20 cellular contexts compared by ENCODE assay signal in the genomic region with DNA sequence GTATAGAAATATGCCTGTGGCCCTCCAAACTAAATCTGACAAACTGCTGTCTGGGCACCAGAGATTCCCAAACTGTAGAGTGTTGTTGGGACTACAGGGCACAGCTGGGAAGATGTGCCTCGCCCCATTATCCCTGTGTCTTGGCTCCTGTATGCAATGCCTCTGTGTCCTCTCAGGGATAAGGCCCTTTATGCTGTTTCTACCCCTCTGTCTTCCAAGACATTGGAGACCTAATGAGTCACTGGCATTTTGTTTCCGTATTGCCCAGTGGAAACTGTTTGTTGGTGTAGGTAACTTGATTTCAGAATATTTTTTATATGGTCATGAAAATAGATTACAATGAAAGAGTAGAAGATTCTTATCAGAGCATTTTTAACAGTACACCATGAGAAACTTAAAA.
DNase-seq lines count a peak whose midpoint lies in the region; ATAC-seq and TF ChIP-seq lines count a peak whose summit lies in the region.
"Had no signal": no experiment of that assay in that cellular context is flagged by ENCODE, and none has a peak within 500 bp of the region (broad histone marks: within the 10 kb centered on the region; RNA-seq: fewer than 3 reads in every experiment).

No MANE protein-coding gene starts in this region.

- intact Hi-C loops in MCF 10A (cut with micrococcal nuclease) (no loop called here), mammary epithelial cell (cut with micrococcal nuclease) (no loop called here), lower lobe of right lung (cut with DNase I) (no loop called here)

- BruUV-seq in MCF 10A (replicated peaks; lab: Mats Ljungman, UMichigan) (no TSS peak), mammary epithelial cell (replicated peaks; lab: Mats Ljungman, UMichigan) (no TSS peak)

- H3K36me3 ChIP-seq in mammary epithelial cell (ENCODE audit: insufficient read depth, low read length): no peaks in the 10 kb centered on the region
- no peaks in the 10 kb centered on the region for H3K36me3 ChIP-seq in lower lobe of right lung
- H3K36me3 ChIP-seq: HAP-1, MG63, SJSA1 had no signal

- H3K27ac ChIP-seq in mammary epithelial cell (ENCODE audit: insufficient read depth, low read depth, low read length): no peak overlapping the region
- no peak overlapping the region for H3K27ac ChIP-seq in lower lobe of right lung
- H3K27ac ChIP-seq: 22Rv1, SJSA1 had no signal

- H3K9me3 Mint-ChIP-seq in MCF 10A (ENCODE audit: unreplicated experiment): no peaks in the 10 kb centered on the region

- POLR2A ChIA-PET in MCF 10A (lab: Yijun Ruan, JAX): interaction anchor here (1.3 kb wide), 1 partner anchor 9 kb away, joined by 3 read pairs; no protein-coding TSS in a partner anchor

- H3K79me2 ChIP-seq in mammary epithelial cell (ENCODE audit: insufficient read depth, low read length): no peaks in the 10 kb centered on the region

- in situ Hi-C loops in mammary epithelial cell (cut with MboI; ENCODE audit: low sequenced_read_pairs in 2 of 2): no loop called here

- no peak overlapping the region for H3K27ac Mint-ChIP-seq in MCF 10A (ENCODE audit: low read depth, unreplicated experiment)
- H3K27ac Mint-ChIP-seq: CD4-positive, alpha-beta memory T cell had no signal

- H3K9me3 ChIP-seq in mammary epithelial cell (replicated peaks; ENCODE audit: insufficient read depth, low read length): no peaks in the 10 kb centered on the region
- H3K9me3 ChIP-seq in lower lobe of right lung: no peaks in the 10 kb centered on the region
- H3K9me3 ChIP-seq: HAP-1, MG63, SJSA1 had no signal

- H3K27me3 Mint-ChIP-seq in MCF 10A (ENCODE audit: insufficient read depth, unreplicated experiment): no peaks in the 10 kb centered on the region

- TF ChIP-seq CTCF in MCF 10A (IDR thresholded peaks at IDR 0.05; ENCODE audit: unreplicated experiment): no peak
- TF ChIP-seq CTCF in mammary epithelial cell (conservative IDR thresholded peaks at IDR 0.05 in 1 of 2, IDR thresholded peaks at IDR 0.05 in 1 of 2; ENCODE audit: extremely low read depth in 1 of 2, insufficient read depth in 1 of 2, low read depth in 1 of 2, low read length in 2 of 2): no peak
- TF ChIP-seq CTCF in choroid plexus epithelial cell (conservative IDR thresholded peaks at IDR 0.05; ENCODE audit: low read depth, low read length): no peak
- TF ChIP-seq CTCF in lower lobe of right lung (IDR thresholded peaks at IDR 0.05): no peak

- 100% methylated on average over 2 of the region's 2 CpGs for WGBS in mammary epithelial cell (ENCODE audit: low coverage, missing lambda C conversion rate)

- no peak overlapping the region for H3K4me3 Mint-ChIP-seq in MCF 10A (ENCODE audit: unreplicated experiment)
- H3K4me3 Mint-ChIP-seq: CD4-positive, alpha-beta memory T cell had no signal

- H3K4me3 ChIP-seq in mammary epithelial cell (replicated peaks in 1 of 3; ENCODE audit: insufficient read depth in 1 of 3, low read depth in 2 of 3, low read length in 3 of 3) (no peak overlapping the region), choroid plexus epithelial cell (ENCODE audit: low read depth, low read length) (no peak overlapping the region), lower lobe of right lung (no peak overlapping the region)
- H3K4me3 ChIP-seq: HAP-1, K562, MG63, SJSA1 had no signal

- H4K20me1 ChIP-seq in mammary epithelial cell (ENCODE audit: insufficient read depth, low read length): no peaks in the 10 kb centered on the region

- no peaks in the 10 kb centered on the region for H3K27me3 ChIP-seq in mammary epithelial cell (ENCODE audit: insufficient read depth, low read length)
- no peaks in the 10 kb centered on the region for H3K27me3 ChIP-seq in lower lobe of right lung (ENCODE audit: low read depth)
- H3K27me3 ChIP-seq: MG63, SJSA1 had no signal

- DNase-seq in MCF 10A (ENCODE audit: unreplicated experiment) (peak; percentile 12), mammary epithelial cell (no peak), choroid plexus epithelial cell (ENCODE audit: low read depth) (peak; percentile 14), myocyte (ENCODE audit: low read depth) (peak; percentile 15), DMS153 (lab: John Stamatoyannopoulos, UW) (no peak), NCI-H1048 (lab: John Stamatoyannopoulos, UW) (no peak), lower lobe of right lung (no peak), ureter (ENCODE audit: low spot score) (no peak)
- DNase-seq: Calu3; CD4-positive, alpha-beta memory T cell; MG63; NCI-H1092 treated with DMSO at 0.1 percent for 48 hours; NCI-H1694; NCI-H2107; NCI-H2227 treated with DMSO at 0.1 percent for 48 hours; NCI-H524 had no signal

- CTCF ChIA-PET in MCF 10A (lab: Yijun Ruan, JAX) (interaction anchor here (0.7 to 1.2 kb wide), 2 partner anchors 10 to 76 kb away, joined by 3 to 4 read pairs; no protein-coding TSS in a partner anchor), mammary epithelial cell (lab: Charles Lee; ENCODE audit: low non-redundant PET) (no interaction called here)

- H3K4me1 ChIP-seq in mammary epithelial cell (ENCODE audit: insufficient read depth, low read length): no peaks in the 10 kb centered on the region
- no peaks in the 10 kb centered on the region for H3K4me1 ChIP-seq in lower lobe of right lung
- H3K4me1 ChIP-seq: HAP-1, SJSA1 had no signal

- H3K36me3 Mint-ChIP-seq in MCF 10A (ENCODE audit: insufficient read depth, unreplicated experiment): peaks cover 19% of the 10 kb centered on the region
- H3K36me3 Mint-ChIP-seq: CD4-positive, alpha-beta memory T cell had no signal

- no peak overlapping the region for H3K9ac ChIP-seq in mammary epithelial cell (ENCODE audit: insufficient read depth, low read length)

- H3K4me1 Mint-ChIP-seq in MCF 10A (ENCODE audit: insufficient read depth, unreplicated experiment): peaks cover 12% of the 10 kb centered on the region
- H3K4me1 Mint-ChIP-seq: CD4-positive, alpha-beta memory T cell had no signal

- dilution Hi-C loops in mammary epithelial cell (cut with HindIII; ENCODE audit: low sequenced_read_pairs): no loop called here

- H2AFZ ChIP-seq in mammary epithelial cell (ENCODE audit: low read depth, low read length): no peak overlapping the region

- no peak for ATAC-seq in lower lobe of right lung
- ATAC-seq: K562 had no signal

- no peak overlapping the region for H3K4me2 ChIP-seq in mammary epithelial cell (ENCODE audit: insufficient read depth, low read depth, low read length)

Comparison
In these comparisons a context has a peak if more than half of its experiments do, and no peak if none do; other contexts are left out.
1. DNase-seq: peak in MCF 10A (single experiment), choroid plexus epithelial cell (single experiment) and myocyte (single experiment); none in mammary epithelial cell (single experiment), DMS153 (single experiment), NCI-H1048 (single experiment), lower lobe of right lung (single experiment) and ureter (single experiment).